12 cellular contexts compared by ENCODE assay signal in the genomic region with DNA sequence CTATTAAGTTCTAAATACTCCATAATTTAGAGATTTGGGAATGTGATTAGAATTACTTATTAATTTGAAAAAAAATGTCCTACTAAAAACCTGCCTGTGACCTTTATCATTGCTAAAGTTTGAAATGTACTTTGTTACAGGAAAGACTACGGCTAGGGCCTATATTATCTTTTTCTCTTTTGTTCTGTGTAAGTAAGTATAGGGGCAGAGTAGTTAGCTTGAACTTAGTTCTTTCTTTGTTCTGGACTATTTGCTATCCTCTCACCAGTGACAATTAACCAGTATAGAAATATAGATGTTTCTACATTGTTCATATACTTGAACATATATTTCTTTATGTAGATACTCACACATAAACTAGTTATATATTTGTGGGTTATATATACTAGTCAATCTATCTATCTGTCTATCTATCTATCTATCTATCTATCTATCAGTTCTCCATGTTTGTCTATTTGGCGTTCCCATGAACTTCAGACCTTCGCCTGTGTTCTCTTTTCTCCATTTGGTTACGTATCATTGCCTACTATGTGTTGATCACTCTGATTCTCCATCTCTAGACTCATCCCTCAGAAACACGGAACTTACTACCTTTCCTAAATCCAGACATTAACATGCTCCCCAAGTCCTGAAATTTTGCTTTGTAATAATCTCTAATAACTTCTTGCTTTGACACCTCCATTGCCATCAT. TPM values are rescaled to one million over a fixed set of nuclear protein-coding genes. Genes with fewer than 3 reads are reported as not detected.
DNase-seq lines count a peak whose midpoint lies in the region; ATAC-seq and TF ChIP-seq lines count a peak whose summit lies in the region.
"Had no signal": no experiment of that assay in that cellular context is flagged by ENCODE, and none has a peak within 500 bp of the region (broad histone marks: within the 10 kb centered on the region; RNA-seq: fewer than 3 reads in every experiment).

No MANE protein-coding gene starts in this region.

- H3K4me1 Mint-ChIP-seq in activated T-cell treated with anti-CD3 and anti-CD28 coated beads, Interleukin-2, amount 50 U/mL, for 72 hours (ENCODE audit: low read depth) = peaks cover 54% of the 10 kb centered on the region
- H3K4me1 Mint-ChIP-seq in effector memory CD8-positive, alpha-beta T cell (ENCODE audit: low read depth in 2 of 2) = peaks cover 30 to 42% of the 10 kb centered on the region in 2 donors

- no peak overlapping the region for H3K9ac ChIP-seq in PC-3 (ENCODE audit: low read length)

- H3K4me2 ChIP-seq in PC-3 (ENCODE audit: low read length) = no peak overlapping the region

- H3K27ac Mint-ChIP-seq in activated T-cell treated with anti-CD3 and anti-CD28 coated beads, Interleukin-2, amount 50 U/mL, for 72 hours = peak overlapping the region; percentile 100
- H3K27ac Mint-ChIP-seq in effector memory CD8-positive, alpha-beta T cell = peak overlapping the region; percentile 91 to 97

- no peaks in the 10 kb centered on the region for H3K9me2 ChIP-seq in PC-3 (replicated peaks; ENCODE audit: low read length)

- no peak for TF ChIP-seq POLR2A in upper lobe of left lung (IDR thresholded peaks at IDR 0.05)

- peak overlapping the region; percentile 84 to 92 for H3K4me3 Mint-ChIP-seq in activated T-cell treated with anti-CD3 and anti-CD28 coated beads, Interleukin-2, amount 50 U/mL, for 72 hours
- peak overlapping the region; percentile 86 to 94 for H3K4me3 Mint-ChIP-seq in effector memory CD8-positive, alpha-beta T cell

- no peaks in the 10 kb centered on the region for H3K9me3 Mint-ChIP-seq in activated T-cell treated with anti-CD3 and anti-CD28 coated beads, Interleukin-2, amount 50 U/mL, for 72 hours
- H3K9me3 Mint-ChIP-seq in effector memory CD8-positive, alpha-beta T cell = no peaks in the 10 kb centered on the region

- H3K36me3 ChIP-seq in PC-3 (ENCODE audit: low read depth, low read length) = no peaks in the 10 kb centered on the region
- no peaks in the 10 kb centered on the region for H3K36me3 ChIP-seq in upper lobe of left lung

- no TSS peak for BruUV-seq in PC-3 (replicated peaks; lab: Mats Ljungman, UMichigan)

- H2AFZ ChIP-seq in PC-3 (ENCODE audit: low read length) = no peak overlapping the region

- H4K20me1 ChIP-seq in PC-3 (ENCODE audit: low read length) = no peaks in the 10 kb centered on the region

- H3K79me2 ChIP-seq in PC-3 (ENCODE audit: low read length) = no peaks in the 10 kb centered on the region

- CTCF ChIA-PET in PC-3 (lab: Charles Lee) = no interaction called here

- DNase-seq in activated T-cell treated with anti-CD3 and anti-CD28 coated beads, Interleukin-2, amount 50 U/mL, for 72 hours = no peak
- no peak for DNase-seq in activated T-cell treated with anti-CD3 and anti-CD28 coated beads, Interleukin-2, amount 50 U/mL, for 48 hours
- DNase-seq in PC-3 (no peak), upper lobe of left lung (no peak), UCSD-AML1 (lab: John Stamatoyannopoulos, UW; ENCODE audit: unreplicated experiment) (no peak), NCI-H82 treated with DMSO at 0.1 percent for 48 hours (lab: John Stamatoyannopoulos, UW; ENCODE audit: unreplicated experiment) (no peak), SW 1271 (lab: John Stamatoyannopoulos, UW) (no peak)
- DNase-seq in effector memory CD8-positive, alpha-beta T cell = no peak
- DNase-seq: activated CD4-positive, alpha-beta T cell treated with anti-CD3 and anti-CD28 coated beads for 1 hour; amniotic stem cell; dorsolateral prefrontal cortex; kidney had no signal

- H3K4me3 ChIP-seq in PC-3 (ENCODE audit: low read length) = no peak overlapping the region
- H3K4me3 ChIP-seq in upper lobe of left lung = peak overlapping the region in 2 of 4 donors; percentile 37 to 38

- H3K4me1 ChIP-seq in PC-3 (ENCODE audit: insufficient read depth, low read length) (peaks cover 13% of the 10 kb centered on the region), upper lobe of left lung (no peaks in the 10 kb centered on the region)

- intact Hi-C loops in PC-3 (cut with micrococcal nuclease) = no loop called here

- peak overlapping the region; percentile 50 for H3K27ac ChIP-seq in PC-3 (ENCODE audit: low read length)
- H3K27ac ChIP-seq in upper lobe of left lung = peak overlapping the region in 3 of 4 donors; percentile 75 to 77 (median 76)
- H3K27ac ChIP-seq: dorsolateral prefrontal cortex had no signal

- POLR2A ChIA-PET in PC-3 (lab: Charles Lee; ENCODE audit: unreplicated experiment) = no interaction called here

- peak; percentile 40 to 57 for ATAC-seq in activated T-cell treated with anti-CD3 and anti-CD28 coated beads, Interleukin-2, amount 50 U/mL, for 72 hours (replicated peaks in 1 of 2)
- no peak; the same call in 1 of the 2 replicates for ATAC-seq in PC-3
- ATAC-seq in effector memory CD8-positive, alpha-beta T cell (replicated peaks) = peak; percentile 22
- no peak for ATAC-seq in upper lobe of left lung (ENCODE audit: low FRiP score in 2 of 2)

- H3K36me3 Mint-ChIP-seq in activated T-cell treated with anti-CD3 and anti-CD28 coated beads, Interleukin-2, amount 50 U/mL, for 72 hours (ENCODE audit: insufficient read depth in 2 of 2) = peaks cover 20 to 38% of the 10 kb centered on the region in 2 donors
- peaks cover 74% of the 10 kb centered on the region for H3K36me3 Mint-ChIP-seq in effector memory CD8-positive, alpha-beta T cell (ENCODE audit: insufficient read depth)

- H3K9me3 ChIP-seq in PC-3 (ENCODE audit: low read length) = no peaks in the 10 kb centered on the region
- H3K9me3 ChIP-seq in upper lobe of left lung = no peaks in the 10 kb centered on the region

- TF ChIP-seq CTCF in PC-3 (conservative IDR thresholded peaks at IDR 0.05; ENCODE audit: low read depth, low read length) (no peak), upper lobe of left lung (IDR thresholded peaks at IDR 0.05) (no peak)

- no peak for TF ChIP-seq EP300 in upper lobe of left lung (IDR thresholded peaks at IDR 0.05)

- no peaks in the 10 kb centered on the region for H3F3A ChIP-seq in PC-3 (ENCODE audit: low read length, unreplicated experiment)

- H3K27me3 Mint-ChIP-seq in activated T-cell treated with anti-CD3 and anti-CD28 coated beads, Interleukin-2, amount 50 U/mL, for 72 hours (ENCODE audit: low read depth) = no peaks in the 10 kb centered on the region
- no peaks in the 10 kb centered on the region for H3K27me3 Mint-ChIP-seq in effector memory CD8-positive, alpha-beta T cell

- 78 to 79% methylated on average over 5 of the region's 5 CpGs for WGBS in upper lobe of left lung, 2 donors

- H3K27me3 ChIP-seq in PC-3 (ENCODE audit: low read length) (no peaks in the 10 kb centered on the region), upper lobe of left lung (no peaks in the 10 kb centered on the region)
- H3K27me3 ChIP-seq: dorsolateral prefrontal cortex had no signal

RNA-seq across cellular contexts. Expression of a gene that starts 3.3 kb away (rescaled TPM):
- 100 to 1,000 TPM; 490 to 545 TPM for total RNA-seq in activated T-cell treated with anti-CD3 and anti-CD28 coated beads, Interleukin-2, amount 50 U/mL, for 72 hours
- 0.11 TPM in 1 of 2 replicates, not detected in the other for total RNA-seq in PC-3 (2014; rRNA removed)
- 100 to 1,000 TPM in 3 of 6 donors, 10 to 100 TPM in 3; 70.2 to 171 (median 101) TPM for total RNA-seq in upper lobe of left lung

Comparison
In these comparisons a context has a peak if more than half of its experiments do, and no peak if none do; other contexts are left out.
1. ATAC-seq: peak in activated T-cell treated with anti-CD3 and anti-CD28 coated beads, Interleukin-2, amount 50 U/mL, for 72 hours (2 of 2) and effector memory CD8-positive, alpha-beta T cell (single experiment); none in PC-3 (single experiment) and upper lobe of left lung (0 of 2).
2. RNA of a gene that starts 3.3 kb away (total RNA-seq): 490 to 545 TPM in activated T-cell treated with anti-CD3 and anti-CD28 coated beads, Interleukin-2, amount 50 U/mL, for 72 hours and 70.2 to 171 TPM in upper lobe of left lung; 0.11 TPM in PC-3; every median in the first group is over 10 times any median in the second.